Comparison of ENCODE assay signal across 8 cellular contexts in genomic region chr19:24086974-24087595, GRCh38. TPM values are rescaled to one million over a fixed set of nuclear protein-coding genes. Genes with fewer than 3 reads are reported as not detected.
DNase-seq lines count a peak whose midpoint lies in the region; TF ChIP-seq lines count a peak whose summit lies in the region.

ZNF254 (plus strand) TSS chr19:24087187; CDS start chr19:24087308, 121 bp downstream.

- H3K9me3 ChIP-seq in breast epithelium (no peaks in the 10 kb centered on the region), iPS-20b (ENCODE audit: insufficient read depth, low read depth, low read length) (no peaks in the 10 kb centered on the region), skeletal muscle tissue (ENCODE audit: control insufficient read depth in 3 of 3, low read length in 3 of 3) (no peaks in the 10 kb centered on the region)

- intact Hi-C loops in breast epithelium (cut with DNase I; ENCODE audit: low total_unique reads): no loop called here

- DNase-seq in GM03348 (ENCODE audit: low spot score) (peak; percentile 94), HFF-Myc (ENCODE audit: extremely low read depth, low read depth) (peak; percentile 85), NCI-H128 (lab: John Stamatoyannopoulos, UW; ENCODE audit: unreplicated experiment) (peak; percentile 76), breast epithelium (ENCODE audit: low spot score in 2 of 2) (peak; percentile 85 to 88), COLO829 (ENCODE audit: low spot score) (no peak)

- H3K27ac ChIP-seq in VCaP: peak within 1 kb of the TSS; percentile 92
- H3K27ac ChIP-seq in breast epithelium: peak within 1 kb of the TSS; percentile 88 to 95
- peak within 1 kb of the TSS; percentile 93 for H3K27ac ChIP-seq in iPS-20b (ENCODE audit: low read length)
- H3K27ac ChIP-seq in skeletal muscle tissue (ENCODE audit: low read depth, low read length): peak within 1 kb of the TSS; percentile 84

- H3K9ac ChIP-seq in iPS-20b (ENCODE audit: low read depth, low read length): peak within 1 kb of the TSS; percentile 99
- peak within 1 kb of the TSS; percentile 84 to 97 (median 95) for H3K9ac ChIP-seq in skeletal muscle tissue (ENCODE audit: low read depth in 1 of 3, low read length in 3 of 3)

- H3K4me3 ChIP-seq in HFF-Myc (replicated peaks; ENCODE audit: low read depth, low read length) (peak within 1 kb of the TSS; percentile 56), breast epithelium (peak within 1 kb of the TSS; percentile 68 to 73 (median 70)), iPS-20b (ENCODE audit: low read length) (peak within 1 kb of the TSS; percentile 96), skeletal muscle tissue (ENCODE audit: low read length in 3 of 3) (peak within 1 kb of the TSS; percentile 78 to 92 (median 91))

- H3K27me3 ChIP-seq in breast epithelium (no peaks in the 10 kb centered on the region), iPS-20b (ENCODE audit: insufficient read depth, low read length) (no peaks in the 10 kb centered on the region), skeletal muscle tissue (ENCODE audit: control insufficient read depth in 3 of 3, insufficient read depth in 3 of 3, low read length in 3 of 3) (no peaks in the 10 kb centered on the region)

- H3K36me3 ChIP-seq in breast epithelium (no peaks in the 10 kb centered on the region), iPS-20b (ENCODE audit: insufficient read depth, low read depth, low read length) (peaks cover 4% of the 10 kb centered on the region; the same call in 1 of the 2 replicates), skeletal muscle tissue (ENCODE audit: control insufficient read depth in 3 of 3, insufficient read depth in 3 of 3, low read length in 3 of 3) (peaks cover 0 to 2% (median 0%) of the 10 kb centered on the region in 3 donors)

- H3K4me1 ChIP-seq in breast epithelium (no peaks in the 10 kb centered on the region), iPS-20b (ENCODE audit: insufficient read depth, low read length) (no peaks in the 10 kb centered on the region), skeletal muscle tissue (ENCODE audit: control insufficient read depth in 3 of 3, insufficient read depth in 3 of 3, low read length in 3 of 3) (no peaks in the 10 kb centered on the region)

- no peak for TF ChIP-seq CTCF in HFF-Myc (IDR thresholded peaks at IDR 0.05; ENCODE audit: low read depth, low read length, missing control alignments)
- no peak for TF ChIP-seq CTCF in VCaP (conservative IDR thresholded peaks at IDR 0.05)
- TF ChIP-seq CTCF in breast epithelium (IDR thresholded peaks at IDR 0.05): no peak

- TF ChIP-seq POLR2A in breast epithelium (IDR thresholded peaks at IDR 0.05): peak; percentile 44

RNA-seq across cellular contexts. Expression of gene ZNF254, which starts in this region (rescaled TPM):
- total RNA-seq in breast epithelium: 10 to 100 TPM; 19.4 to 48.9 (median 33.4) TPM
- 24.0 TPM for total RNA-seq in skeletal muscle tissue
